ENCODE assay signal across 17 cellular contexts in genomic region chr11:76655466-76656086, GRCh38. TPM values are rescaled to one million over a fixed set of nuclear protein-coding genes. Genes with fewer than 3 reads are reported as not detected.
A peak's percentile ranks its signal among the peaks of the same experiment; 100 is the strongest.
DNase-seq lines count a peak whose midpoint lies in the region; FAIRE-seq and TF ChIP-seq lines count a peak whose summit lies in the region.
"Had no signal": no experiment of that assay in that cellular context is flagged by ENCODE, and none has a peak within 500 bp of the region (broad histone marks: within the 10 kb centered on the region; RNA-seq: fewer than 3 reads in every experiment).

No MANE protein-coding gene starts in this region.

- H4K5ac ChIP-seq in H1 (ENCODE audit: insufficient read length, low read depth, low read length), result no peak overlapping the region

- no peak overlapping the region for H2BK5ac ChIP-seq in H1 (ENCODE audit: low read depth, low read length)

- H2BK120ac ChIP-seq in H1 (replicated peaks; ENCODE audit: low read depth, low read length), result no peak overlapping the region

- H3K27ac Mint-ChIP-seq in activated T-helper 1 cell treated with anti-CD3 and anti-CD28 coated beads, Interleukin-12 subunit alpha, Interleukin-12 subunit beta, Interleukin-2, Interleukin-4 antibody, amounts not matched to agents 30 ng/mL and 10 ng/mL and 1 ng/mL, durations not matched to agents 14 hours and 24 hours and 36 hours, result no peak overlapping the region
- H3K27ac Mint-ChIP-seq: activated naive CD8-positive, alpha-beta T cell treated with anti-CD3 and anti-CD28 coated beads, Interleukin-2, amount 10 ng/mL, durations not matched to agents 7 days and 5 days; natural killer cell; T-helper 1 cell treated with Interleukin-12 subunit alpha and Interleukin-12 subunit beta and Interleukin-4 antibody, amounts not matched to agents 30 μg/mL and 1 μg/mL, for 36 hours had no signal

- peak overlapping the region; percentile 5; the same call in 1 of the 2 replicates for H2BK15ac ChIP-seq in H1 (ENCODE audit: low read length)

- no peak overlapping the region for H3K18ac ChIP-seq in H1 (ENCODE audit: extremely low read depth, low read length)

- H3K23me2 ChIP-seq in H1 (ENCODE audit: low read depth, low read length), result no peaks in the 10 kb centered on the region

- no peak for TF ChIP-seq CTCF in Peyer's patch (IDR thresholded peaks at IDR 0.05)
- no peak for TF ChIP-seq CTCF in H1 (IDR thresholded peaks at IDR 0.05; ENCODE audit: control extremely low read depth in 1 of 3, insufficient read depth in 1 of 3, low read depth in 1 of 3, low read length in 3 of 3)
- TF ChIP-seq CTCF in stomach (IDR thresholded peaks at IDR 0.05), result no peak

- no peak overlapping the region for H3K4me3 ChIP-seq in Peyer's patch
- no peak overlapping the region; a peak in 1 of 8 replicates for H3K4me3 ChIP-seq in H1 (ENCODE audit: extremely low read depth in 1 of 4, insufficient read depth in 2 of 4, low read depth in 3 of 4, low read length in 4 of 4)
- no peak overlapping the region for H3K4me3 ChIP-seq in stomach

- TF ChIP-seq RAD21 in H1 (IDR thresholded peaks at IDR 0.05 in 1 of 2, conservative IDR thresholded peaks at IDR 0.05 in 1 of 2; ENCODE audit: low read depth in 2 of 2, low read length in 2 of 2), result no peak

- H3K14ac ChIP-seq in H1 (ENCODE audit: insufficient read length), result no peak overlapping the region

- H3K4me1 ChIP-seq in Peyer's patch (peaks cover 0 to 23% (median 0%) of the 10 kb centered on the region in 4 donors), H1 (replicated peaks in 1 of 4; ENCODE audit: control insufficient read depth in 3 of 4, insufficient read depth in 4 of 4, low read length in 3 of 4) (peaks cover 3 to 11% (median 6%) of the 10 kb centered on the region in 4 experiments), stomach (peaks cover 13 to 39% (median 29%) of the 10 kb centered on the region in 4 donors)

- peak overlapping the region in 3 of 4 donors; percentile 42 to 77 (median 72) for H3K27ac ChIP-seq in Peyer's patch
- no peak overlapping the region for H3K27ac ChIP-seq in H1 (ENCODE audit: low read depth, low read length)
- peak overlapping the region; percentile 47 to 82 (median 73) for H3K27ac ChIP-seq in stomach
- H3K27ac ChIP-seq: epithelial cell of prostate had no signal

- H3K4me3 Mint-ChIP-seq in activated T-helper 1 cell treated with anti-CD3 and anti-CD28 coated beads, Interleukin-12 subunit alpha, Interleukin-12 subunit beta, Interleukin-2, Interleukin-4 antibody, amounts not matched to agents 30 ng/mL and 10 ng/mL and 1 ng/mL, durations not matched to agents 14 hours and 24 hours and 36 hours, result no peak overlapping the region
- H3K4me3 Mint-ChIP-seq: activated naive CD8-positive, alpha-beta T cell treated with anti-CD3 and anti-CD28 coated beads, Interleukin-2, amount 10 ng/mL, durations not matched to agents 7 days and 5 days; natural killer cell; T-helper 1 cell treated with Interleukin-12 subunit alpha and Interleukin-12 subunit beta and Interleukin-4 antibody, amounts not matched to agents 30 μg/mL and 1 μg/mL, for 36 hours had no signal

- H3K9ac ChIP-seq in H1 (replicated peaks in 1 of 4; ENCODE audit: extremely low read depth in 1 of 4, low read depth in 3 of 4, low read length in 3 of 4), result no peak overlapping the region

- FAIRE-seq in H1 (lab: Jason Lieb, UNC), result no peak

- H2AFZ ChIP-seq in H1 (ENCODE audit: low read length), result no peak overlapping the region; the same call in 1 of the 2 replicates

- H3K27me3 ChIP-seq in Peyer's patch, result no peaks in the 10 kb centered on the region
- H3K27me3 ChIP-seq in H1 (replicated peaks in 1 of 4; ENCODE audit: control insufficient read depth in 3 of 4, extremely low read depth in 1 of 4, insufficient read depth in 3 of 4, low read length in 3 of 4), result no peaks in the 10 kb centered on the region; a peak in 1 of 7 replicates
- no peaks in the 10 kb centered on the region for H3K27me3 ChIP-seq in stomach

- 80% methylated on average over 13 of the region's 17 CpGs; no CpG with 5 or more reads in 1 of the 2 experiments for WGBS in H1 (ENCODE audit: extremely low coverage in 1 of 2, insufficient coverage in 1 of 2, insufficient read length in 1 of 2, insufficient replicate concordance in 2 of 2, low coverage in 1 of 2, low lambda C conversion rate in 2 of 2, missing lambda C conversion rate in 1 of 2), 2 experiments
- 72 to 85% (median 79%) methylated on average over 5 to 17 of the region's 17 CpGs for WGBS in stomach, 5 donors

- CTCF ChIA-PET in H1 (lab: Charles Lee; ENCODE audit: partially characterized antibody), result interaction anchor here (0.7 to 1.8 kb wide), 9 partner anchors 9 to 264 kb away, joined by 3 to 8 read pairs (median 3); partner anchors contain the start of gene LRRC32

- TF ChIP-seq EP300 in H1 (IDR thresholded peaks at IDR 0.05; ENCODE audit: borderline replicate concordance in 1 of 2, low read depth in 2 of 2, low read length in 2 of 2), result no peak
- no peak for TF ChIP-seq EP300 in stomach (IDR thresholded peaks at IDR 0.05)

- intact Hi-C loops in stomach (cut with DNase I; ENCODE audit: low total_unique reads), result no loop called here
- intact Hi-C loops in activated T-helper 1 cell treated with anti-CD3 and anti-CD28 coated beads, Interleukin-12 subunit alpha, Interleukin-12 subunit beta, Interleukin-2, Interleukin-4 antibody, amounts not matched to agents 30 ng/mL and 10 ng/mL and 1 ng/mL, durations not matched to agents 14 hours and 24 hours and 36 hours (cut with micrococcal nuclease), result no loop called here

- no peak overlapping the region for H3K23ac ChIP-seq in H1 (ENCODE audit: insufficient read length)

- H3K9me3 ChIP-seq in Peyer's patch (no peaks in the 10 kb centered on the region), H1 (ENCODE audit: insufficient read depth in 2 of 2, low read depth in 1 of 2, low read length in 1 of 2) (no peaks in the 10 kb centered on the region), stomach (no peaks in the 10 kb centered on the region)

- H3K36me3 Mint-ChIP-seq in activated T-helper 1 cell treated with anti-CD3 and anti-CD28 coated beads, Interleukin-12 subunit alpha, Interleukin-12 subunit beta, Interleukin-2, Interleukin-4 antibody, amounts not matched to agents 30 ng/mL and 10 ng/mL and 1 ng/mL, durations not matched to agents 14 hours and 24 hours and 36 hours (ENCODE audit: low read depth), result no peaks in the 10 kb centered on the region
- H3K36me3 Mint-ChIP-seq: activated naive CD8-positive, alpha-beta T cell treated with anti-CD3 and anti-CD28 coated beads, Interleukin-2, amount 10 ng/mL, durations not matched to agents 7 days and 5 days; natural killer cell had no signal

- no peak overlapping the region for H3K4ac ChIP-seq in H1 (replicated peaks; ENCODE audit: insufficient read length, low read depth, low read length)

- no peak overlapping the region; the same call in 1 of the 2 replicates for H2AK5ac ChIP-seq in H1 (ENCODE audit: low read depth, low read length)

- no peak overlapping the region for H4K91ac ChIP-seq in H1 (replicated peaks; ENCODE audit: insufficient read length, low read length)

- H2BK12ac ChIP-seq in H1 (ENCODE audit: low read depth, low read length), result peak overlapping the region; percentile 17; the same call in 1 of the 2 replicates

- H2BK20ac ChIP-seq in H1 (ENCODE audit: low read length), result 0 out of 2 replicates have a peak overlapping the region, but pooled peaks have one; percentile 90

- no peaks in the 10 kb centered on the region for H3K79me1 ChIP-seq in H1 (ENCODE audit: low read depth, low read length)

- H3K4me1 Mint-ChIP-seq in activated T-helper 1 cell treated with anti-CD3 and anti-CD28 coated beads, Interleukin-12 subunit alpha, Interleukin-12 subunit beta, Interleukin-2, Interleukin-4 antibody, amounts not matched to agents 30 ng/mL and 10 ng/mL and 1 ng/mL, durations not matched to agents 14 hours and 24 hours and 36 hours (ENCODE audit: low read depth), result no peaks in the 10 kb centered on the region

- H3K36me3 ChIP-seq in Peyer's patch (no peaks in the 10 kb centered on the region), H1 (ENCODE audit: control insufficient read depth in 2 of 4, insufficient read depth in 4 of 4, low read length in 3 of 4) (no peaks in the 10 kb centered on the region), stomach (peaks cover 0 to 17% (median 13%) of the 10 kb centered on the region in 4 donors)

- peak in 2 of 3 donors; percentile 40 to 47 for DNase-seq in Peyer's patch
- no peak for DNase-seq in H1 (ENCODE audit: low read depth in 1 of 2, low spot score in 2 of 2)
- peak; percentile 67 for DNase-seq in mesenteric fat pad (ENCODE audit: low spot score)
- no peak for DNase-seq in stomach
- no peak for DNase-seq in NCI-H69 (lab: John Stamatoyannopoulos, UW)
- DNase-seq in activated T-helper 1 cell treated with anti-CD3 and anti-CD28 coated beads, Interleukin-12 subunit alpha, Interleukin-12 subunit beta, Interleukin-2, Interleukin-4 antibody, amounts not matched to agents 30 ng/mL and 10 ng/mL and 1 ng/mL, durations not matched to agents 14 hours and 24 hours and 36 hours (ENCODE audit: low spot score), result no peak
- no peak for DNase-seq in stimulated activated CD4-positive, alpha-beta T cell treated with anti-CD3 and anti-CD28 coated beads, Interleukin-2, amount 100 ng/mL, for 24 hours
- DNase-seq in DMS 273 (lab: John Stamatoyannopoulos, UW; ENCODE audit: unreplicated experiment), result no peak
- DNase-seq: activated naive CD8-positive, alpha-beta T cell treated with anti-CD3 and anti-CD28 coated beads, Interleukin-2, amount 10 ng/mL, durations not matched to agents 7 days and 5 days; C1 segment of cervical spinal cord; cerebellar nuclear complex; DMS79 treated with DMSO at 0.1 percent for 48 hours; kidney glomerular epithelial cell; stimulated activated CD4-positive, alpha-beta T cell treated with anti-CD3 and anti-CD28 coated beads, Interleukin-4, amount 100 ng/mL, for 4 hours had no signal

- H3K9me3 Mint-ChIP-seq in activated T-helper 1 cell treated with anti-CD3 and anti-CD28 coated beads, Interleukin-12 subunit alpha, Interleukin-12 subunit beta, Interleukin-2, Interleukin-4 antibody, amounts not matched to agents 30 ng/mL and 10 ng/mL and 1 ng/mL, durations not matched to agents 14 hours and 24 hours and 36 hours, result no peaks in the 10 kb centered on the region
- H3K9me3 Mint-ChIP-seq: activated naive CD8-positive, alpha-beta T cell treated with anti-CD3 and anti-CD28 coated beads, Interleukin-2, amount 10 ng/mL, durations not matched to agents 7 days and 5 days; natural killer cell; T-helper 1 cell treated with Interleukin-12 subunit alpha and Interleukin-12 subunit beta and Interleukin-4 antibody, amounts not matched to agents 30 μg/mL and 1 μg/mL, for 36 hours had no signal

- H3K27me3 Mint-ChIP-seq in activated T-helper 1 cell treated with anti-CD3 and anti-CD28 coated beads, Interleukin-12 subunit alpha, Interleukin-12 subunit beta, Interleukin-2, Interleukin-4 antibody, amounts not matched to agents 30 ng/mL and 10 ng/mL and 1 ng/mL, durations not matched to agents 14 hours and 24 hours and 36 hours (ENCODE audit: insufficient read depth), result peaks cover 12% of the 10 kb centered on the region

- H3K4me2 ChIP-seq in H1 (ENCODE audit: insufficient read depth in 1 of 2, low read depth in 2 of 2, low read length in 2 of 2), result no peak overlapping the region

- H4K8ac ChIP-seq in H1 (ENCODE audit: extremely low read depth, insufficient read depth, low read length), result no peak overlapping the region; the same call in 1 of the 2 replicates

- POLR2A ChIA-PET in H1 (lab: Charles Lee; ENCODE audit: partially characterized antibody), result no interaction called here

- TF ChIP-seq POLR2A in Peyer's patch (IDR thresholded peaks at IDR 0.05), result no peak
- TF ChIP-seq POLR2A in H1 (IDR thresholded peaks at IDR 0.05; ENCODE audit: control extremely low read depth in 1 of 2, low read depth in 2 of 2, low read length in 2 of 2), result no peak
- no peak for TF ChIP-seq POLR2A in stomach (IDR thresholded peaks at IDR 0.05)

- no peak overlapping the region for H3K56ac ChIP-seq in H1 (replicated peaks; ENCODE audit: insufficient read length, low read depth, low read length)

- no peaks in the 10 kb centered on the region for H4K20me1 ChIP-seq in H1 (replicated peaks in 1 of 2; ENCODE audit: control insufficient read depth in 1 of 2, insufficient read depth in 2 of 2, low read length in 2 of 2)

- H3K79me2 ChIP-seq in H1 (ENCODE audit: control insufficient read depth in 1 of 2, insufficient read depth in 2 of 2, low read length in 2 of 2), result no peaks in the 10 kb centered on the region

RNA-seq across cellular contexts. Expression of gene LRRC32, which starts 15.0 kb away (rescaled TPM):
- 10 to 100 TPM in 3 of 4 donors, 1 to 10 TPM in 1; 4.0 to 36.7 (median 23.0) TPM for total RNA-seq in Peyer's patch
- total RNA-seq in H1 (2021; fragmentation: NEBNext Ultra II Directional; extraction: Animal tissue kit (Norgen Biotek cat#: 25700)), result 0.44 and 0.99 TPM in 2 replicates
- 1.9 and 2.0 TPM in 2 replicates for polyA plus RNA-seq in H1 (2011; rRNA removed)
- polyA plus RNA-seq in H1 (2011; cell fraction: cytosol; rRNA removed), result 1.0 TPM
- polyA plus RNA-seq in H1 (2011; cell fraction: nucleus; rRNA removed), result 0.88 TPM
- polyA plus RNA-seq in H1 (2012, experiment 1 of 2), result 1.0 to 3.3 TPM (median 1.7 TPM) in 4 replicates
- 1.0 TPM for polyA plus RNA-seq in H1 (2012, experiment 2 of 2)
- 1.1 TPM for polyA plus RNA-seq in H1 (2013, experiment 1 of 2)
- polyA plus RNA-seq in H1 (2013, experiment 2 of 2), result 1.2 TPM
- 0.95 and 1.2 TPM in 2 replicates for polyA minus RNA-seq in H1 (2011; rRNA and poly(A)+ RNA removed)
- 1.2 TPM for polyA minus RNA-seq in H1 (2011; cell fraction: cytosol; rRNA and poly(A)+ RNA removed)
- polyA minus RNA-seq in H1 (2011; cell fraction: nucleus; rRNA and poly(A)+ RNA removed), result 0.50 TPM
- 136 TPM for total RNA-seq in mesenteric fat pad
- 100 to 1,000 TPM in 2 of 5 donors, 10 to 100 TPM in 3; 14.0 to 270 (median 24.3) TPM for total RNA-seq in stomach
- polyA plus RNA-seq in stomach, result 10 to 100 TPM; 18.6 to 24.5 (median 23.5) TPM
- 5.5 and 5.7 TPM in 2 replicates for total RNA-seq in activated T-helper 1 cell treated with anti-CD3 and anti-CD28 coated beads, Interleukin-12 subunit alpha, Interleukin-12 subunit beta, Interleukin-2, Interleukin-4 antibody, amounts not matched to agents 30 ng/mL and 10 ng/mL and 1 ng/mL, durations not matched to agents 14 hours and 24 hours and 36 hours

Comparison
In these comparisons a context has a peak if more than half of its experiments do, and no peak if none do; other contexts are left out.
1. DNase-seq: peak in Peyer's patch (2 of 3) and mesenteric fat pad (single experiment); none in H1 (0 of 2), stomach (single experiment), NCI-H69 (single experiment), activated T-helper 1 cell treated with anti-CD3 and anti-CD28 coated beads, Interleukin-12 subunit alpha, Interleukin-12 subunit beta, Interleukin-2, Interleukin-4 antibody, amounts not matched to agents 30 ng/mL and 10 ng/mL and 1 ng/mL, durations not matched to agents 14 hours and 24 hours and 36 hours (single experiment), stimulated activated CD4-positive, alpha-beta T cell treated with anti-CD3 and anti-CD28 coated beads, Interleukin-2, amount 100 ng/mL, for 24 hours (0 of 2) and DMS 273 (single experiment).